Comparison of ENCODE assay signal across 15 cellular contexts in the genomic region with DNA sequence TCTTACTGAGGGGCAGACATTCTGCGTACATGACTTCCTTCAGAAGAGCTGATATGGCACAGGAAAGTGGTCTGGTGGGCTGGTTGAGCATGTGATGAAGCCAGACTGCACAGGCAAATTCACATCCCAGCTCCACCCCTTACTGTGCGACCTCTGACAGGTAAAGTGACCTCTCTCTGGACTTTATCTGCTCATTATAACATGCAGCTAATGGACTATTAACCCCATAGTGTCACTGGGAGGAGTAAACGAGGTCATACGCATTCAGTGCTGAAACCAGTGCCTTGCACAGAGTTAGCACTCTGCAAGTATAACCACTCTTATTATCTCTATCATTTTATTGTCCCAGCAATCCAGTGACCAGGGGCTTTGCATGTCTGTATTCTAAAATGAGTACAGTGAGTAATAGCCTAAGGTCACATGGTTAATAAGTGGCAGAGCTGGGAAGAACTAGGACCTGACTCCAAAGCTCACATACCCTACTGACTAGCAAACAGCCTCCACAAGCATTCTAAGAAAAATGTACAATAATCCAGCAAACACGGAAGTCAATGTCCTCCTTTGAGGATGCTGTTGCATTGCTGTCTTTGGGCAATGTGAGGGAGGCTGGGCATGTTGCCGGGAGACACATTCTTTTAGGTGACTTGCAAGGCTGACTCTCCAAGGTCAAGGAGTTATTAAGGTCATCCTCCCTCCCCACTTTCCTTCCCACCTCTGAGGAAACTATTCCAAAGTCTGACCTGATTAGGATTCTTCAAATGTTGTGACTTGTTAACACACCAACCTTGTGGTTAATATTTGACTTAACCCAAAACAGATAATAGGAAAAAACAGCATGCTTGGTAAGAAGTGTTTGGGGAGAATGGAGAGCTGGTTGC. TPM values are rescaled to one million over a fixed set of nuclear protein-coding genes. Genes with fewer than 3 reads are reported as not detected.
DNase-seq lines count a peak whose midpoint lies in the region; ATAC-seq and TF ChIP-seq lines count a peak whose summit lies in the region.
"Had no signal": no experiment of that assay in that cellular context is flagged by ENCODE, and none has a peak within 500 bp of the region (broad histone marks: within the 10 kb centered on the region; RNA-seq: fewer than 3 reads in every experiment).

No MANE protein-coding gene starts in this region.

- peaks cover 6% of the 10 kb centered on the region for H3K36me3 Mint-ChIP-seq in chondrocyte (ENCODE audit: low read depth)
- H3K36me3 Mint-ChIP-seq in activated naive CD4-positive, alpha-beta T cell treated with anti-CD3 and anti-CD28 coated beads for 36 hours (ENCODE audit: low read depth), result peaks cover 1% of the 10 kb centered on the region
- H3K36me3 Mint-ChIP-seq: stimulated activated effector memory CD8-positive, alpha-beta T cell treated with anti-CD3 and anti-CD28 coated beads, Interleukin-12 subunit alpha, Interleukin-12 subunit beta, amount 100 ng/mL, for 72 hours had no signal

- H3K4me1 Mint-ChIP-seq in chondrocyte (ENCODE audit: low read depth), result peaks cover 23% of the 10 kb centered on the region
- H3K4me1 Mint-ChIP-seq in activated naive CD4-positive, alpha-beta T cell treated with anti-CD3 and anti-CD28 coated beads for 36 hours (ENCODE audit: low read depth), result peaks cover 8% of the 10 kb centered on the region

- peak overlapping the region; percentile 98 for H3K27ac ChIP-seq in right cardiac atrium (ENCODE audit: low read length)
- peak overlapping the region; percentile 2 for H3K27ac ChIP-seq in neutrophil

- H3K4me3 ChIP-seq in right cardiac atrium (ENCODE audit: low read length) (no peak overlapping the region), neutrophil (ENCODE audit: low read depth in 1 of 2, low read length in 1 of 2) (no peak overlapping the region)

- H3K27ac Mint-ChIP-seq in chondrocyte (ENCODE audit: unreplicated experiment), result peak overlapping the region; percentile 8
- H3K27ac Mint-ChIP-seq in activated naive CD4-positive, alpha-beta T cell treated with anti-CD3 and anti-CD28 coated beads for 36 hours, result no peak overlapping the region
- H3K27ac Mint-ChIP-seq: activated CD8-positive, alpha-beta T cell treated with anti-CD3 and anti-CD28 coated beads, Interleukin-2, amount 10 ng/mL, durations not matched to agents 7 days and 5 days; activated naive CD8-positive, alpha-beta T cell treated with anti-CD3 and anti-CD28 coated beads, Interleukin-2, amount 50 U/mL, for 24 hours; effector memory CD8-positive, alpha-beta T cell; stimulated activated effector memory CD8-positive, alpha-beta T cell treated with anti-CD3 and anti-CD28 coated beads, Interleukin-12 subunit alpha, Interleukin-12 subunit beta, amount 100 ng/mL, for 72 hours had no signal

- 66% methylated on average over 6 of the region's 6 CpGs for WGBS in right cardiac atrium

- peak; percentile 58 for DNase-seq in ACHN
- no peak for DNase-seq in chondrocyte (ENCODE audit: low spot score)
- no peak for DNase-seq in right cardiac atrium
- no peak for DNase-seq in A172 (ENCODE audit: low spot score)
- DNase-seq in HT-29 (ENCODE audit: low spot score), result no peak
- no peak for DNase-seq in activated naive CD4-positive, alpha-beta T cell treated with anti-CD3 and anti-CD28 coated beads for 36 hours
- DNase-seq: activated CD8-positive, alpha-beta T cell treated with anti-CD3 and anti-CD28 coated beads, Interleukin-2, amount 10 ng/mL, durations not matched to agents 7 days and 5 days; activated naive CD8-positive, alpha-beta T cell treated with anti-CD3 and anti-CD28 coated beads, Interleukin-2, amount 50 U/mL, for 24 hours; effector memory CD8-positive, alpha-beta T cell; KBM-7; NCI-H1105 treated with DMSO at 0.1 percent for 48 hours; NK-92 treated with Interleukin-12 subunit alpha and Interleukin-12 subunit beta, amount 100 ng/mL, for 24 hours had no signal

- H3K9me3 Mint-ChIP-seq in chondrocyte (ENCODE audit: low read depth), result peaks cover 10% of the 10 kb centered on the region
- H3K9me3 Mint-ChIP-seq in activated naive CD4-positive, alpha-beta T cell treated with anti-CD3 and anti-CD28 coated beads for 36 hours, result no peaks in the 10 kb centered on the region
- H3K9me3 Mint-ChIP-seq: activated naive CD8-positive, alpha-beta T cell treated with anti-CD3 and anti-CD28 coated beads, Interleukin-2, amount 50 U/mL, for 24 hours; effector memory CD8-positive, alpha-beta T cell; stimulated activated effector memory CD8-positive, alpha-beta T cell treated with anti-CD3 and anti-CD28 coated beads, Interleukin-12 subunit alpha, Interleukin-12 subunit beta, amount 100 ng/mL, for 72 hours had no signal

- intact Hi-C loops in right cardiac atrium (cut with DNase I), result no loop called here
- intact Hi-C loops in activated naive CD4-positive, alpha-beta T cell treated with anti-CD3 and anti-CD28 coated beads for 36 hours (cut with micrococcal nuclease), result no loop called here

- TF ChIP-seq CTCF in chondrocyte (IDR thresholded peaks at IDR 0.05) (no peak), neutrophil (IDR thresholded peaks at IDR 0.05) (no peak)

- in situ Hi-C loops in ACHN (cut with HindIII; ENCODE audit: low pct_ligation_motif_present, low pct_unique_long_range_greater_than_20kb, low sequenced_read_pairs), result no loop called here

- H3K27me3 ChIP-seq in right cardiac atrium (ENCODE audit: control insufficient read depth, insufficient read depth) (no peaks in the 10 kb centered on the region), neutrophil (no peaks in the 10 kb centered on the region)

- CTCF ChIA-PET in activated naive CD4-positive, alpha-beta T cell treated with anti-CD3 and anti-CD28 coated beads for 36 hours (lab: Charles Lee), result interaction anchor here (1.0 to 1.8 kb wide), 3 partner anchors 22 to 146 kb away, joined by 3 to 11 read pairs (median 3); no protein-coding TSS in a partner anchor

- ATAC-seq in right cardiac atrium (peak; percentile 51 to 61), GM19023 (IDR thresholded peaks at IDR 0.05; ENCODE audit: unreplicated experiment) (no peak)
- ATAC-seq: activated CD8-positive, alpha-beta T cell treated with anti-CD3 and anti-CD28 coated beads, Interleukin-2, amount 10 ng/mL, durations not matched to agents 7 days and 5 days; activated naive CD8-positive, alpha-beta T cell treated with anti-CD3 and anti-CD28 coated beads, Interleukin-2, amount 50 U/mL, for 24 hours; effector memory CD8-positive, alpha-beta T cell; stimulated activated effector memory CD8-positive, alpha-beta T cell treated with anti-CD3 and anti-CD28 coated beads, Interleukin-12 subunit alpha, Interleukin-12 subunit beta, amount 100 ng/mL, for 72 hours had no signal

- peaks cover 5% of the 10 kb centered on the region for H3K4me1 ChIP-seq in right cardiac atrium (ENCODE audit: control insufficient read depth, insufficient read depth, low read length)
- H3K4me1 ChIP-seq in neutrophil (ENCODE audit: control insufficient read depth in 1 of 2, insufficient read depth in 1 of 2, low read depth in 1 of 2, low read length in 1 of 2), result peaks cover 14 to 19% of the 10 kb centered on the region in 2 experiments

- no peaks in the 10 kb centered on the region for H3K27me3 Mint-ChIP-seq in chondrocyte (ENCODE audit: low read depth)
- no peaks in the 10 kb centered on the region for H3K27me3 Mint-ChIP-seq in activated naive CD4-positive, alpha-beta T cell treated with anti-CD3 and anti-CD28 coated beads for 36 hours (ENCODE audit: low read depth)
- H3K27me3 Mint-ChIP-seq: activated naive CD8-positive, alpha-beta T cell treated with anti-CD3 and anti-CD28 coated beads, Interleukin-2, amount 50 U/mL, for 24 hours; effector memory CD8-positive, alpha-beta T cell had no signal

- H3K9me3 ChIP-seq in right cardiac atrium (ENCODE audit: control insufficient read depth, low read length) (no peaks in the 10 kb centered on the region), neutrophil (no peaks in the 10 kb centered on the region)

- H3K36me3 ChIP-seq in neutrophil, result peaks cover 24% of the 10 kb centered on the region

- H3K4me3 Mint-ChIP-seq in chondrocyte (ENCODE audit: unreplicated experiment), result no peak overlapping the region
- no peak overlapping the region for H3K4me3 Mint-ChIP-seq in activated naive CD4-positive, alpha-beta T cell treated with anti-CD3 and anti-CD28 coated beads for 36 hours
- H3K4me3 Mint-ChIP-seq: activated CD8-positive, alpha-beta T cell treated with anti-CD3 and anti-CD28 coated beads, Interleukin-2, amount 10 ng/mL, durations not matched to agents 7 days and 5 days; activated naive CD8-positive, alpha-beta T cell treated with anti-CD3 and anti-CD28 coated beads, Interleukin-2, amount 50 U/mL, for 24 hours; effector memory CD8-positive, alpha-beta T cell; stimulated activated effector memory CD8-positive, alpha-beta T cell treated with anti-CD3 and anti-CD28 coated beads, Interleukin-12 subunit alpha, Interleukin-12 subunit beta, amount 100 ng/mL, for 72 hours had no signal

RNA-seq across cellular contexts. Expression of a gene that starts 19.0 kb away (rescaled TPM):
- 18.3 to 24.8 TPM (median 21.6 TPM) in 3 replicates for total RNA-seq in chondrocyte
- total RNA-seq in right cardiac atrium, result 10 to 100 TPM; 70.2 to 85.2 (median 79.4) TPM
- polyA plus RNA-seq in right cardiac atrium, result 192 TPM
- 54.3 and 63.6 TPM in 2 replicates for total RNA-seq in A172 (2014; rRNA removed; shearing (Covaris generic))
- total RNA-seq in HT-29 (2014; rRNA removed; shearing (Covaris generic)), result 6.5 and 7.0 TPM in 2 replicates
- 10 to 100 TPM; 50.4 to 51.1 TPM for total RNA-seq in activated naive CD4-positive, alpha-beta T cell treated with anti-CD3 and anti-CD28 coated beads for 36 hours
